ENCODE assay signal across 8 cellular contexts in genomic region chr19:24086974-24087595, GRCh38. TPM values are rescaled to one million over a fixed set of nuclear protein-coding genes. Genes with fewer than 3 reads are reported as not detected.
DNase-seq lines count a peak whose midpoint lies in the region; ATAC-seq, FAIRE-seq and TF ChIP-seq lines count a peak whose summit lies in the region.

Gene ZNF254, plus strand, starts transcription at chr19:24087187. Its CDS starts 121 bp downstream, at chr19:24087308.

- H3K4me1 ChIP-seq in small intestine (ENCODE audit: control insufficient read depth in 2 of 2, insufficient read depth in 1 of 2, low read depth in 1 of 2, low read length in 1 of 2), result no peaks in the 10 kb centered on the region

- no peak for TF ChIP-seq CTCF in WI38 (IDR thresholded peaks at IDR 0.05; ENCODE audit: low read depth, low read length)
- TF ChIP-seq CTCF in bronchial epithelial cell (IDR thresholded peaks at IDR 0.05; ENCODE audit: insufficient read depth, low read length, severe bottlenecking), result no peak

- peak; percentile 98 for ATAC-seq in HG02571 (IDR thresholded peaks at IDR 0.05; ENCODE audit: unreplicated experiment)

- DNase-seq in GM04504 (ENCODE audit: low read depth) (peak; percentile 92), NCI-H1694 treated with DMSO at 0.1 percent for 48 hours (lab: John Stamatoyannopoulos, UW) (peak; percentile 95), bronchial epithelial cell (ENCODE audit: low read depth) (peak; percentile 93), iPS-NIHi7 (ENCODE audit: extremely low spot score) (peak; percentile 88), small intestine (peak; percentile 96), NCI-H1436 treated with DMSO at 0.1 percent for 48 hours (lab: John Stamatoyannopoulos, UW) (no peak)

- WGBS in small intestine, 3 donors, result 0 to 24% (median 6%) methylated on average over 22 to 23 of the region's 23 CpGs

- H3K9me3 ChIP-seq in small intestine (ENCODE audit: control insufficient read depth, low read depth), result no peaks in the 10 kb centered on the region

- H3K36me3 ChIP-seq in bronchial epithelial cell (ENCODE audit: control insufficient read depth, insufficient read depth, low read length) (no peaks in the 10 kb centered on the region), small intestine (ENCODE audit: control insufficient read depth in 2 of 2, insufficient read depth in 2 of 2, low read length in 2 of 2) (peaks cover 0 to 1% of the 10 kb centered on the region in 2 donors)

- no peak for FAIRE-seq in bronchial epithelial cell (lab: Jason Lieb, UNC)
- no peak for FAIRE-seq in small intestine (lab: Jason Lieb, UNC)

- peak within 1 kb of the TSS in 1 of 2 donors; percentile 99 for H3K27ac ChIP-seq in small intestine (ENCODE audit: low read depth in 1 of 2, low read length in 1 of 2)

- H3K4me3 ChIP-seq in WI38 (ENCODE audit: low read depth, low read length) (peak within 1 kb of the TSS; percentile 92), bronchial epithelial cell (ENCODE audit: low read depth, low read length) (peak within 1 kb of the TSS; percentile 94), small intestine (ENCODE audit: low read depth in 1 of 2, low read length in 2 of 2) (peak within 1 kb of the TSS; percentile 40 to 84)

- no peaks in the 10 kb centered on the region for H3K27me3 ChIP-seq in bronchial epithelial cell (ENCODE audit: control insufficient read depth, insufficient read depth, low read length)
- H3K27me3 ChIP-seq in small intestine (ENCODE audit: control insufficient read depth in 2 of 2, insufficient read depth in 2 of 2, low read length in 2 of 2), result no peaks in the 10 kb centered on the region

RNA-seq across cellular contexts. Expression of gene ZNF254, which starts in this region (rescaled TPM):
- 7.4 and 9.6 TPM in 2 replicates for total RNA-seq in bronchial epithelial cell
- polyA plus RNA-seq in small intestine, result 1 to 10 TPM; 1.1 to 5.1 (median 4.2) TPM
